In genomic region chr15:31193291-31193690, GRCh38 we compare ENCODE assay signal across 37 cellular contexts.
"Had no signal": no experiment of that assay in that cellular context is flagged by ENCODE, and none has a peak within 500 bp of the region (broad histone marks: within the 10 kb centered on the region; RNA-seq: fewer than 3 reads in every experiment).

No MANE protein-coding gene starts in this region.

- DNase-seq: activated B cell treated with CpG ODN at 0.5 μM for 24 hours; activated CD4-positive, alpha-beta memory T cell treated with anti-CD3 and anti-CD28 coated beads for 36 hours; activated CD4-positive, alpha-beta T cell treated with anti-CD3 and anti-CD28 coated beads for 36 hours; activated CD4-positive, alpha-beta T cell treated with anti-CD3 and anti-CD28 coated beads for 48 hours; activated CD4-positive, alpha-beta T cell treated with anti-CD3 and anti-CD28 coated beads, Interleukin-2, amount 50 U/mL, for 1 hour; activated CD4-positive, alpha-beta T cell treated with anti-CD3 and anti-CD28 coated beads, Interleukin-2, amount 50 U/mL, for 4 hours; activated CD4-positive, CD25-positive, alpha-beta regulatory T cell treated with anti-CD3 and anti-CD28 coated beads, Interleukin-2, amount 50 U/mL, for 72 hours; activated CD8-positive, alpha-beta memory T cell treated with anti-CD3 and anti-CD28 coated beads, Interleukin-2, amount 50 U/mL, for 4 hours; activated CD8-positive, alpha-beta T cell treated with anti-CD3 and anti-CD28 coated beads for 36 hours; activated effector memory CD4-positive, alpha-beta T cell treated with anti-CD3 and anti-CD28 coated beads, Interleukin-2, amount 50 U/mL, for 16 hours; activated naive CD4-positive, alpha-beta T cell treated with anti-CD3 and anti-CD28 coated beads, Interleukin-2, amount 10 ng/mL, durations not matched to agents 7 days and 5 days; activated naive CD4-positive, alpha-beta T cell treated with Interleukin-2 at 50 U/mL for 16 hours; activated naive CD8-positive, alpha-beta T cell treated with anti-CD3 and anti-CD28 coated beads, Interleukin-2, amount 10 ng/mL, durations not matched to agents 7 days and 5 days; activated naive CD8-positive, alpha-beta T cell treated with anti-CD3 and anti-CD28 coated beads, Interleukin-2, amount 50 U/mL, for 24 hours; activated T-cell treated with anti-CD3 and anti-CD28 coated beads for 4 hours; activated T-cell treated with anti-CD3 and anti-CD28 coated beads, Interleukin-2, amount 50 U/mL, for 1 hour; activated T-cell treated with anti-CD3 and anti-CD28 coated beads, Interleukin-2, amount 50 U/mL, for 4 hours; activated T-cell treated with anti-CD3 and anti-CD28 coated beads, Interleukin-2, amount 50 U/mL, for 72 hours; amygdala; anterior cingulate cortex; central memory CD4-positive, alpha-beta T cell; SW 1271; T-helper 1 cell; T-helper 2 cell; T-helper 9 cell had no signal

- ATAC-seq: activated CD4-positive, alpha-beta T cell treated with anti-CD3 and anti-CD28 coated beads for 36 hours; activated CD8-positive, alpha-beta T cell treated with anti-CD3 and anti-CD28 coated beads for 36 hours; activated naive CD8-positive, alpha-beta T cell treated with anti-CD3 and anti-CD28 coated beads, Interleukin-2, amount 50 U/mL, for 24 hours; activated T-cell treated with anti-CD3 and anti-CD28 coated beads, Interleukin-2, amount 50 U/mL, for 4 hours; activated T-cell treated with anti-CD3 and anti-CD28 coated beads, Interleukin-2, amount 50 U/mL, for 72 hours; activated T-helper 17 cell treated with anti-CD3 and anti-CD28 coated beads, Interleukin-2, amount 50 U/mL, for 72 hours had no signal

- H3K36me3 ChIP-seq: ascending aorta, cardiac muscle cell had no signal

- H3K27ac ChIP-seq: ascending aorta, cardiac muscle cell, VCaP had no signal

- H3K4me3 Mint-ChIP-seq: activated B cell treated with CpG ODN at 0.5 μM for 24 hours; activated CD4-positive, alpha-beta memory T cell treated with anti-CD3 and anti-CD28 coated beads for 36 hours; activated CD4-positive, alpha-beta T cell treated with anti-CD3 and anti-CD28 coated beads for 36 hours; activated CD8-positive, alpha-beta T cell treated with anti-CD3 and anti-CD28 coated beads for 36 hours; activated naive CD4-positive, alpha-beta T cell treated with anti-CD3 and anti-CD28 coated beads, Interleukin-2, amount 10 ng/mL, durations not matched to agents 7 days and 5 days; activated naive CD4-positive, alpha-beta T cell treated with anti-CD3 and anti-CD28 coated beads, Interleukin-2, amount 50 U/mL, for 24 hours; activated naive CD8-positive, alpha-beta T cell; activated naive CD8-positive, alpha-beta T cell treated with anti-CD3 and anti-CD28 coated beads, Interleukin-2, amount 10 ng/mL, durations not matched to agents 7 days and 5 days; activated naive CD8-positive, alpha-beta T cell treated with anti-CD3 and anti-CD28 coated beads, Interleukin-2, amount 50 U/mL, for 24 hours; activated T-cell treated with anti-CD3 and anti-CD28 coated beads, Interleukin-2, amount 50 U/mL, for 4 hours; activated T-cell treated with anti-CD3 and anti-CD28 coated beads, Interleukin-2, amount 50 U/mL, for 72 hours; activated T-helper 1 cell treated with anti-CD3 and anti-CD28 coated beads, Interleukin-12 subunit alpha, Interleukin-12 subunit beta, Interleukin-2, Interleukin-4 antibody, amounts not matched to agents 30 ng/mL and 10 ng/mL and 1 ng/mL, durations not matched to agents 14 hours and 24 hours and 36 hours; activated T-helper 17 cell treated with anti-CD3 and anti-CD28 coated beads, Interleukin-2, amount 50 U/mL, for 72 hours; brain; T-helper 1 cell treated with Interleukin-12 subunit alpha and Interleukin-12 subunit beta and Interleukin-4 antibody, amounts not matched to agents 30 μg/mL and 1 μg/mL, for 36 hours; T-helper 2 cell treated with Interferon-gamma antibody and Interleukin-4, amounts not matched to agents 5 μg/mL and 100 μg/mL, for 36 hours had no signal

- H3K27me3 Mint-ChIP-seq: activated CD4-positive, alpha-beta memory T cell treated with anti-CD3 and anti-CD28 coated beads for 36 hours; activated CD4-positive, alpha-beta T cell treated with anti-CD3 and anti-CD28 coated beads for 36 hours; activated CD8-positive, alpha-beta T cell treated with anti-CD3 and anti-CD28 coated beads for 36 hours; activated naive CD4-positive, alpha-beta T cell treated with anti-CD3 and anti-CD28 coated beads, Interleukin-2, amount 50 U/mL, for 24 hours; activated naive CD8-positive, alpha-beta T cell; activated naive CD8-positive, alpha-beta T cell treated with anti-CD3 and anti-CD28 coated beads, Interleukin-2, amount 50 U/mL, for 24 hours; activated T-helper 17 cell treated with anti-CD3 and anti-CD28 coated beads, Interleukin-2, amount 50 U/mL, for 72 hours had no signal

- H3K4me1 Mint-ChIP-seq: activated naive CD4-positive, alpha-beta T cell treated with anti-CD3 and anti-CD28 coated beads, Interleukin-2, amount 10 ng/mL, durations not matched to agents 7 days and 5 days; activated naive CD4-positive, alpha-beta T cell treated with anti-CD3 and anti-CD28 coated beads, Interleukin-2, amount 50 U/mL, for 24 hours; activated naive CD8-positive, alpha-beta T cell treated with anti-CD3 and anti-CD28 coated beads, Interleukin-2, amount 10 ng/mL, durations not matched to agents 7 days and 5 days; activated T-helper 17 cell treated with anti-CD3 and anti-CD28 coated beads, Interleukin-2, amount 50 U/mL, for 72 hours; brain had no signal

- H3K4me1 ChIP-seq: ascending aorta had no signal

- H3K4me3 ChIP-seq: ascending aorta, cardiac muscle cell had no signal

- H3K27ac Mint-ChIP-seq: activated B cell treated with CpG ODN at 0.5 μM for 24 hours; activated CD4-positive, alpha-beta memory T cell treated with anti-CD3 and anti-CD28 coated beads for 36 hours; activated CD4-positive, alpha-beta T cell treated with anti-CD3 and anti-CD28 coated beads for 36 hours; activated CD8-positive, alpha-beta T cell treated with anti-CD3 and anti-CD28 coated beads for 36 hours; activated naive CD4-positive, alpha-beta T cell treated with anti-CD3 and anti-CD28 coated beads, Interleukin-2, amount 10 ng/mL, durations not matched to agents 7 days and 5 days; activated naive CD4-positive, alpha-beta T cell treated with anti-CD3 and anti-CD28 coated beads, Interleukin-2, amount 50 U/mL, for 24 hours; activated naive CD8-positive, alpha-beta T cell; activated naive CD8-positive, alpha-beta T cell treated with anti-CD3 and anti-CD28 coated beads, Interleukin-2, amount 10 ng/mL, durations not matched to agents 7 days and 5 days; activated naive CD8-positive, alpha-beta T cell treated with anti-CD3 and anti-CD28 coated beads, Interleukin-2, amount 50 U/mL, for 24 hours; activated T-cell treated with anti-CD3 and anti-CD28 coated beads, Interleukin-2, amount 50 U/mL, for 72 hours; activated T-helper 1 cell treated with anti-CD3 and anti-CD28 coated beads, Interleukin-12 subunit alpha, Interleukin-12 subunit beta, Interleukin-2, Interleukin-4 antibody, amounts not matched to agents 30 ng/mL and 10 ng/mL and 1 ng/mL, durations not matched to agents 14 hours and 24 hours and 36 hours; activated T-helper 17 cell treated with anti-CD3 and anti-CD28 coated beads, Interleukin-2, amount 50 U/mL, for 72 hours; brain; T-helper 1 cell treated with Interleukin-12 subunit alpha and Interleukin-12 subunit beta and Interleukin-4 antibody, amounts not matched to agents 30 μg/mL and 1 μg/mL, for 36 hours; T-helper 2 cell treated with Interferon-gamma antibody and Interleukin-4, amounts not matched to agents 5 μg/mL and 100 μg/mL, for 36 hours had no signal

- H3K27me3 ChIP-seq: ascending aorta, cardiac muscle cell had no signal

- H3K36me3 Mint-ChIP-seq: activated naive CD8-positive, alpha-beta T cell treated with anti-CD3 and anti-CD28 coated beads, Interleukin-2, amount 10 ng/mL, durations not matched to agents 7 days and 5 days; brain had no signal

- FAIRE-seq: bronchial epithelial cell, TTC549 had no signal
